11 cellular contexts compared by ENCODE assay signal in genomic region chr4:163701915-163702314, GRCh38.
A peak's percentile ranks its signal among the peaks of the same experiment; 100 is the strongest.
DNase-seq lines count a peak whose midpoint lies in the region; ATAC-seq, FAIRE-seq and TF ChIP-seq lines count a peak whose summit lies in the region.
"Had no signal": no experiment of that assay in that cellular context is flagged by ENCODE, and none has a peak within 500 bp of the region (broad histone marks: within the 10 kb centered on the region; RNA-seq: fewer than 3 reads in every experiment).

No MANE protein-coding gene starts in this region.

- H3K4me2 ChIP-seq in mammary epithelial cell (ENCODE audit: insufficient read depth, low read depth, low read length) (no peak overlapping the region), OCI-LY7 (ENCODE audit: low read length) (no peak overlapping the region), PC-3 (ENCODE audit: low read length) (no peak overlapping the region)

- no TSS peak for BruUV-seq in mammary epithelial cell (replicated peaks; lab: Mats Ljungman, UMichigan)
- BruUV-seq in OCI-LY7 (replicated peaks; lab: Mats Ljungman, UMichigan) = no TSS peak
- BruUV-seq in PC-3 (replicated peaks; lab: Mats Ljungman, UMichigan) = no TSS peak

- no peaks in the 10 kb centered on the region for H3K36me3 ChIP-seq in mammary epithelial cell (ENCODE audit: insufficient read depth, low read length)
- no peaks in the 10 kb centered on the region for H3K36me3 ChIP-seq in breast epithelium
- H3K36me3 ChIP-seq in OCI-LY7 (ENCODE audit: insufficient read depth, low read length) = no peaks in the 10 kb centered on the region
- no peaks in the 10 kb centered on the region for H3K36me3 ChIP-seq in PC-3 (ENCODE audit: low read depth, low read length)

- dilution Hi-C loops in mammary epithelial cell (cut with HindIII; ENCODE audit: low sequenced_read_pairs) = no loop called here

- WGBS in mammary epithelial cell (ENCODE audit: low coverage, missing lambda C conversion rate) = 64% methylated on average over 5 of the region's 5 CpGs

- in situ Hi-C loops in mammary epithelial cell (cut with MboI; ENCODE audit: low sequenced_read_pairs in 2 of 2) = no loop called here

- no peaks in the 10 kb centered on the region for H3K4me1 ChIP-seq in mammary epithelial cell (ENCODE audit: insufficient read depth, low read length)
- H3K4me1 ChIP-seq in breast epithelium = no peaks in the 10 kb centered on the region
- H3K4me1 ChIP-seq in OCI-LY7 (ENCODE audit: insufficient read depth, low read length, poor library complexity, severe bottlenecking) = no peaks in the 10 kb centered on the region
- H3K4me1 ChIP-seq in PC-3 (ENCODE audit: insufficient read depth, low read length) = peaks cover 10% of the 10 kb centered on the region

- no peak for FAIRE-seq in urothelium cell line (lab: Jason Lieb, UNC)

- DNase-seq in mammary epithelial cell = peak; percentile 46
- no peak for DNase-seq in breast epithelium (ENCODE audit: low spot score in 2 of 2)
- no peak for DNase-seq in OCI-LY7 (ENCODE audit: low spot score)
- DNase-seq in urothelium cell line (ENCODE audit: low spot score) = peak; percentile 6
- DNase-seq in PC-3 = no peak
- no peak for DNase-seq in midbrain (lab: John Stamatoyannopoulos, UW)
- no peak for DNase-seq in GDM1 (lab: John Stamatoyannopoulos, UW)
- DNase-seq: NCI-H1092 had no signal

- peaks cover 1% of the 10 kb centered on the region for H3K9me3 ChIP-seq in mammary epithelial cell (replicated peaks; ENCODE audit: insufficient read depth, low read length)
- H3K9me3 ChIP-seq in breast epithelium = no peaks in the 10 kb centered on the region
- no peaks in the 10 kb centered on the region for H3K9me3 ChIP-seq in OCI-LY7 (ENCODE audit: low read length)
- H3K9me3 ChIP-seq in PC-3 (ENCODE audit: low read length) = no peaks in the 10 kb centered on the region

- H4K20me1 ChIP-seq in mammary epithelial cell (ENCODE audit: insufficient read depth, low read length) = no peaks in the 10 kb centered on the region
- H4K20me1 ChIP-seq in OCI-LY7 (ENCODE audit: insufficient read depth, low read length) = no peaks in the 10 kb centered on the region
- H4K20me1 ChIP-seq in PC-3 (ENCODE audit: low read length) = no peaks in the 10 kb centered on the region

- POLR2A ChIA-PET in OCI-LY7 (lab: Charles Lee) = interaction anchor here (0.6 to 1.4 kb wide), 2 partner anchors 11 to 285 kb away, joined by 3 read pairs; no protein-coding TSS in a partner anchor
- POLR2A ChIA-PET in PC-3 (lab: Charles Lee; ENCODE audit: unreplicated experiment) = no interaction called here

- no peak overlapping the region for H3K9ac ChIP-seq in mammary epithelial cell (ENCODE audit: insufficient read depth, low read length)
- no peak overlapping the region for H3K9ac ChIP-seq in PC-3 (ENCODE audit: low read length)

- no peak for TF ChIP-seq CTCF in mammary epithelial cell (conservative IDR thresholded peaks at IDR 0.05 in 1 of 2, IDR thresholded peaks at IDR 0.05 in 1 of 2; ENCODE audit: extremely low read depth in 1 of 2, insufficient read depth in 1 of 2, low read depth in 1 of 2, low read length in 2 of 2)
- no peak for TF ChIP-seq CTCF in breast epithelium (IDR thresholded peaks at IDR 0.05)
- TF ChIP-seq CTCF in OCI-LY7 (conservative IDR thresholded peaks at IDR 0.05; ENCODE audit: low read length) = no peak
- no peak for TF ChIP-seq CTCF in PC-3 (conservative IDR thresholded peaks at IDR 0.05; ENCODE audit: low read depth, low read length)

- intact Hi-C loops in mammary epithelial cell (cut with micrococcal nuclease) = no loop called here
- intact Hi-C loops in breast epithelium (cut with DNase I; ENCODE audit: low total_unique reads) = no loop called here
- intact Hi-C loops in OCI-LY7 (cut with micrococcal nuclease; ENCODE audit: unreplicated experiment) = no loop called here
- intact Hi-C loops in PC-3 (cut with micrococcal nuclease) = no loop called here

- CTCF ChIA-PET in mammary epithelial cell (lab: Charles Lee; ENCODE audit: low non-redundant PET) = no interaction called here
- CTCF ChIA-PET in OCI-LY7 (lab: Charles Lee; ENCODE audit: unreplicated experiment) = no interaction called here
- CTCF ChIA-PET in PC-3 (lab: Charles Lee) = no interaction called here

- H3F3A ChIP-seq in PC-3 (ENCODE audit: low read length, unreplicated experiment) = no peaks in the 10 kb centered on the region

- no peak overlapping the region for H2AFZ ChIP-seq in mammary epithelial cell (ENCODE audit: low read depth, low read length)
- peak overlapping the region; percentile 13; the same call in 1 of the 2 replicates for H2AFZ ChIP-seq in OCI-LY7 (ENCODE audit: low read length)
- no peak overlapping the region for H2AFZ ChIP-seq in PC-3 (ENCODE audit: low read length)

- ATAC-seq in HG02870 (IDR thresholded peaks at IDR 0.05; ENCODE audit: unreplicated experiment) = peak; percentile 97
- ATAC-seq in PC-3 = no peak

- H3K9me2 ChIP-seq in OCI-LY7 (ENCODE audit: insufficient read depth, low read length) (no peaks in the 10 kb centered on the region), PC-3 (replicated peaks; ENCODE audit: low read length) (no peaks in the 10 kb centered on the region)

- H3K79me2 ChIP-seq in mammary epithelial cell (ENCODE audit: insufficient read depth, low read length) (no peaks in the 10 kb centered on the region), OCI-LY7 (ENCODE audit: insufficient read depth, low read depth, low read length) (no peaks in the 10 kb centered on the region), PC-3 (ENCODE audit: low read length) (no peaks in the 10 kb centered on the region)

- H3K27me3 ChIP-seq in mammary epithelial cell (ENCODE audit: insufficient read depth, low read length) = no peaks in the 10 kb centered on the region
- no peaks in the 10 kb centered on the region for H3K27me3 ChIP-seq in breast epithelium
- H3K27me3 ChIP-seq in PC-3 (ENCODE audit: low read length) = no peaks in the 10 kb centered on the region

- H3K27ac ChIP-seq in mammary epithelial cell (ENCODE audit: insufficient read depth, low read depth, low read length) = no peak overlapping the region
- H3K27ac ChIP-seq in breast epithelium = no peak overlapping the region
- H3K27ac ChIP-seq in OCI-LY7 (ENCODE audit: low read depth, low read length, poor library complexity, severe bottlenecking) = no peak overlapping the region
- no peak overlapping the region for H3K27ac ChIP-seq in PC-3 (ENCODE audit: low read length)
- H3K27ac ChIP-seq: C4-2B, skin epidermis had no signal

- no peak for TF ChIP-seq POLR2A in breast epithelium (IDR thresholded peaks at IDR 0.05)

- H3K4me3 ChIP-seq in mammary epithelial cell (replicated peaks in 1 of 3; ENCODE audit: insufficient read depth in 1 of 3, low read depth in 2 of 3, low read length in 3 of 3) (no peak overlapping the region), breast epithelium (no peak overlapping the region), OCI-LY7 (ENCODE audit: low read depth, low read length, poor library complexity, severe bottlenecking) (no peak overlapping the region), PC-3 (ENCODE audit: low read length) (no peak overlapping the region)
- H3K4me3 ChIP-seq: skin epidermis had no signal

Comparison
In these comparisons a context has a peak if more than half of its experiments do, and no peak if none do; other contexts are left out.
1. DNase-seq: peak in mammary epithelial cell (single experiment) and urothelium cell line (single experiment); none in breast epithelium (0 of 2), OCI-LY7 (single experiment), PC-3 (single experiment), midbrain (single experiment) and GDM1 (single experiment).